Comparison of ENCODE assay signal across 14 cellular contexts in the genomic region with DNA sequence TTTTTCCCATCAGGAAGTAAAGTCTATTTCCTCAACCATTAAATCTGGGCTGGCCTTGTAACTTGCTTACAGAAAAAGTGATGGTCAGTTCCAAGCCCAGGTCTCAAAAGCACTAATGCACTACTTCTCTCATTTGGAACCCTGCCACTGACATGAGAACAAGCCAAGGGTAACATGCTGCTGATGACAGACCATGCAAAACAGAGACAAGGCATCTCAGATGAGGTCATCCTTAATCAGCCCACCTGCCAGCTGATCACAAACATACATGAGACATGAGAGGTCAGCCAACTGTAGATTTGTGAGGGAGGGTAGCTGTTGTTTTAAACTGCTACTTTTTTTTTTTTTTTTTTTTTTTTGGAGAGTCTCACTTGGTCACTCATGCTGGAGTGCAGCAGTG. TPM values are rescaled to one million over a fixed set of nuclear protein-coding genes. Genes with fewer than 3 reads are reported as not detected.
DNase-seq lines count a peak whose midpoint lies in the region; ATAC-seq and TF ChIP-seq lines count a peak whose summit lies in the region.
"Had no signal": no experiment of that assay in that cellular context is flagged by ENCODE, and none has a peak within 500 bp of the region (broad histone marks: within the 10 kb centered on the region; RNA-seq: fewer than 3 reads in every experiment).

No MANE protein-coding gene starts in this region.

- no peaks in the 10 kb centered on the region for H3K79me2 ChIP-seq in trophoblast cell (ENCODE audit: control insufficient read depth, insufficient read depth, low read length, poor library complexity)

- H3K4me3 ChIP-seq in IMR-90 (ENCODE audit: insufficient read depth, low read depth, low read length) (no peak overlapping the region), body of pancreas (no peak overlapping the region), trophoblast cell (ENCODE audit: low read depth, low read length) (no peak overlapping the region), mesenchymal stem cell (ENCODE audit: insufficient read depth in 1 of 2, low read depth in 1 of 2, low read length in 2 of 2) (no peak overlapping the region)
- H3K4me3 ChIP-seq: left ventricle myocardium inferior had no signal

- ATAC-seq in IMR-90 (ENCODE audit: low read depth) = no peak
- ATAC-seq in body of pancreas = peak; percentile 12
- ATAC-seq in HG02870 (IDR thresholded peaks at IDR 0.05; ENCODE audit: unreplicated experiment) = no peak

- H3K79me1 ChIP-seq in IMR-90 (ENCODE audit: low read depth in 1 of 2, low read length in 2 of 2) (no peaks in the 10 kb centered on the region), trophoblast cell (ENCODE audit: low read length) (no peaks in the 10 kb centered on the region), mesenchymal stem cell (replicated peaks; ENCODE audit: low read length, poor library complexity, severe bottlenecking) (no peaks in the 10 kb centered on the region)

- H4K8ac ChIP-seq in IMR-90 (ENCODE audit: low read depth in 2 of 2, low read length in 2 of 2) (no peak overlapping the region), trophoblast cell (ENCODE audit: low read depth, low read length) (no peak overlapping the region), mesenchymal stem cell (ENCODE audit: low read length) (no peak overlapping the region)

- H3K4me1 ChIP-seq in IMR-90 (ENCODE audit: control insufficient read depth, insufficient read depth, low read length) (peaks cover 4% of the 10 kb centered on the region; the same call in 1 of the 2 replicates), body of pancreas (no peaks in the 10 kb centered on the region), trophoblast cell (ENCODE audit: control insufficient read depth in 1 of 2, insufficient read depth in 2 of 2, low read length in 2 of 2) (no peaks in the 10 kb centered on the region), mesenchymal stem cell (ENCODE audit: control insufficient read depth, insufficient read depth, low read depth, low read length) (no peaks in the 10 kb centered on the region)

- H2AK5ac ChIP-seq in IMR-90 (ENCODE audit: low read depth, low read length) (no peak overlapping the region), trophoblast cell (ENCODE audit: low read length) (no peak overlapping the region), mesenchymal stem cell (ENCODE audit: low read length, severe bottlenecking) (no peak overlapping the region)

- H2BK12ac ChIP-seq in trophoblast cell (ENCODE audit: low read length) = no peak overlapping the region
- H2BK12ac ChIP-seq in mesenchymal stem cell (ENCODE audit: low read length in 2 of 2) = no peak overlapping the region

- CTCF ChIA-PET in IMR-90 (lab: Yijun Ruan, JAX) = interaction anchor here (0.6 kb wide), 2 partner anchors 12 to 242 kb away, joined by 4 to 5 read pairs; no protein-coding TSS in a partner anchor

- no peak overlapping the region for H2AFZ ChIP-seq in IMR-90 (replicated peaks; ENCODE audit: low read length, poor library complexity)
- H2AFZ ChIP-seq in trophoblast cell (ENCODE audit: insufficient read depth, low read length, poor library complexity) = no peak overlapping the region
- H2AFZ ChIP-seq in mesenchymal stem cell (ENCODE audit: low read depth, low read length) = no peak overlapping the region

- TF ChIP-seq POLR2A in IMR-90 (IDR thresholded peaks at IDR 0.05; ENCODE audit: low read depth, low read length) (no peak), body of pancreas (IDR thresholded peaks at IDR 0.05) (no peak)

- H3K23ac ChIP-seq in IMR-90 (ENCODE audit: low read depth, low read length) (no peak overlapping the region), trophoblast cell (ENCODE audit: low read length) (no peak overlapping the region), mesenchymal stem cell (ENCODE audit: low read length in 2 of 2) (no peak overlapping the region)

- intact Hi-C loops in IMR-90 (cut with micrococcal nuclease) = no loop called here
- intact Hi-C loops in body of pancreas (cut with DNase I) = no loop called here

- no peak overlapping the region for H2BK20ac ChIP-seq in IMR-90 (ENCODE audit: low read depth, low read length)

- TF ChIP-seq CTCF in IMR-90 (conservative IDR thresholded peaks at IDR 0.05; ENCODE audit: low read depth, low read length) = no peak
- TF ChIP-seq CTCF in body of pancreas (IDR thresholded peaks at IDR 0.05) = no peak

- no peak for TF ChIP-seq RAD21 in IMR-90 (IDR thresholded peaks at IDR 0.05; ENCODE audit: low read length)

- H3K9ac ChIP-seq in IMR-90 (ENCODE audit: low read depth, low read length) (no peak overlapping the region), trophoblast cell (ENCODE audit: low read length) (no peak overlapping the region), mesenchymal stem cell (ENCODE audit: low read length) (no peak overlapping the region)

- H3K9me1 ChIP-seq in IMR-90 (ENCODE audit: insufficient read depth, low read length) = 0 out of 2 replicates have a peak, but pooled peaks cover 4% of the 10 kb centered on the region

- H3K4me2 ChIP-seq in IMR-90 (ENCODE audit: low read depth, low read length) (no peak overlapping the region), trophoblast cell (ENCODE audit: low read length) (no peak overlapping the region), mesenchymal stem cell (ENCODE audit: low read length, poor library complexity, severe bottlenecking) (no peak overlapping the region)

- peak; percentile 68 for DNase-seq in DMS53 (lab: John Stamatoyannopoulos, UW)
- peak; percentile 77 for DNase-seq in IMR-90
- peak in 3 of 4 donors; percentile 18 to 25 (median 24) for DNase-seq in body of pancreas
- peak; percentile 45 for DNase-seq in left kidney (ENCODE audit: low read depth, low spot score)
- DNase-seq in COLO829 (ENCODE audit: low spot score) = no peak
- DNase-seq in trophoblast cell = no peak
- DNase-seq in mesenchymal stem cell = no peak
- DNase-seq: activated CD4-positive, alpha-beta T cell treated with anti-CD3 and anti-CD28 coated beads for 4 hours; central memory CD4-positive, alpha-beta T cell; HFFc6; left ventricle myocardium inferior; stimulated activated CD4-positive, alpha-beta T cell treated with anti-CD3 and anti-CD28 coated beads, Interleukin-15, amount 100 ng/mL, for 24 hours; T-helper 1 cell had no signal

- dilution Hi-C loops in IMR-90 (cut with HindIII; ENCODE audit: low sequenced_read_pairs, unreplicated experiment) = no loop called here

- no peak overlapping the region for H4K91ac ChIP-seq in IMR-90 (ENCODE audit: insufficient read depth, low read depth, low read length)
- no peak overlapping the region for H4K91ac ChIP-seq in trophoblast cell (ENCODE audit: low read depth, low read length)
- no peak overlapping the region for H4K91ac ChIP-seq in mesenchymal stem cell (ENCODE audit: low read length)

- H4K5ac ChIP-seq in IMR-90 (ENCODE audit: low read depth, low read length) = no peak overlapping the region

- H3K4ac ChIP-seq in IMR-90 (ENCODE audit: low read depth, low read length) (no peak overlapping the region), trophoblast cell (ENCODE audit: low read depth, low read length) (no peak overlapping the region), mesenchymal stem cell (ENCODE audit: low read depth in 1 of 2, low read length in 2 of 2) (no peak overlapping the region)

- no peak overlapping the region for H3K27ac ChIP-seq in IMR-90 (ENCODE audit: insufficient read depth, low read length)
- no peak overlapping the region for H3K27ac ChIP-seq in body of pancreas
- H3K27ac ChIP-seq in trophoblast cell (ENCODE audit: low read depth, low read length) = no peak overlapping the region
- no peak overlapping the region for H3K27ac ChIP-seq in mesenchymal stem cell (ENCODE audit: low read length, poor library complexity, severe bottlenecking)
- H3K27ac ChIP-seq: left ventricle myocardium inferior had no signal

- no peaks in the 10 kb centered on the region for H4K20me1 ChIP-seq in IMR-90 (ENCODE audit: insufficient read depth, low read length)

- no TSS peak for BruUV-seq in IMR-90 (replicated peaks; lab: Mats Ljungman, UMichigan)

- H3K56ac ChIP-seq in IMR-90 (ENCODE audit: extremely low read depth, insufficient read depth, low read length) = no peak overlapping the region

- H3K18ac ChIP-seq in IMR-90 (ENCODE audit: low read depth, low read length) = no peak overlapping the region
- H3K18ac ChIP-seq in trophoblast cell (ENCODE audit: low read length) = no peak overlapping the region
- no peak overlapping the region for H3K18ac ChIP-seq in mesenchymal stem cell (ENCODE audit: low read depth in 1 of 2, low read length in 2 of 2)

- H2BK5ac ChIP-seq in IMR-90 (ENCODE audit: low read depth, low read length, poor library complexity, severe bottlenecking) (no peak overlapping the region), trophoblast cell (ENCODE audit: low read depth, low read length, poor library complexity) (no peak overlapping the region), mesenchymal stem cell (ENCODE audit: low read depth, low read length, poor library complexity, severe bottlenecking) (no peak overlapping the region)

- H3K36me3 ChIP-seq in IMR-90 (ENCODE audit: control insufficient read depth, insufficient read depth, low read length) = peaks cover 7% of the 10 kb centered on the region
- peaks cover 0 to 13% of the 10 kb centered on the region in 2 donors for H3K36me3 ChIP-seq in body of pancreas (replicated peaks in 1 of 2; ENCODE audit: insufficient read depth in 1 of 2, low read depth in 2 of 2)
- no peaks in the 10 kb centered on the region for H3K36me3 ChIP-seq in trophoblast cell (ENCODE audit: control insufficient read depth in 1 of 2, insufficient read depth in 2 of 2, low read length in 2 of 2)
- H3K36me3 ChIP-seq in mesenchymal stem cell (ENCODE audit: control insufficient read depth in 1 of 2, insufficient read depth in 2 of 2, low read depth in 1 of 2, low read length in 2 of 2) = peaks cover 6 to 36% of the 10 kb centered on the region in 2 experiments

- no peaks in the 10 kb centered on the region for H3K27me3 ChIP-seq in IMR-90 (ENCODE audit: control insufficient read depth, insufficient read depth, low read length)
- H3K27me3 ChIP-seq in body of pancreas = no peaks in the 10 kb centered on the region
- H3K27me3 ChIP-seq in trophoblast cell (ENCODE audit: insufficient read depth, low read length) = no peaks in the 10 kb centered on the region
- H3K27me3 ChIP-seq in mesenchymal stem cell (ENCODE audit: control insufficient read depth in 1 of 2, insufficient read depth in 1 of 2, low read length in 2 of 2) = no peaks in the 10 kb centered on the region

- H3K9me3 ChIP-seq in IMR-90 (ENCODE audit: control insufficient read depth, insufficient read depth, low read length) (no peaks in the 10 kb centered on the region), body of pancreas (no peaks in the 10 kb centered on the region), trophoblast cell (ENCODE audit: insufficient read depth, low read depth, low read length) (no peaks in the 10 kb centered on the region), mesenchymal stem cell (ENCODE audit: control insufficient read depth, low read length) (no peaks in the 10 kb centered on the region)
- H3K9me3 ChIP-seq: left ventricle myocardium inferior had no signal

- POLR2A ChIA-PET in IMR-90 (lab: Charles Lee; ENCODE audit: unreplicated experiment) = no interaction called here

- no peak overlapping the region for H2BK120ac ChIP-seq in IMR-90 (ENCODE audit: low read depth, low read length)
- H2BK120ac ChIP-seq in trophoblast cell (ENCODE audit: insufficient read depth, low read length, poor library complexity) = no peak overlapping the region
- H2BK120ac ChIP-seq in mesenchymal stem cell (ENCODE audit: low read depth, low read length) = no peak overlapping the region

- in situ Hi-C loops in IMR-90 (cut with MboI; ENCODE audit: low sequenced_read_pairs) = no loop called here

- no peak overlapping the region for H3K14ac ChIP-seq in IMR-90 (replicated peaks; ENCODE audit: low read depth, low read length)
- H3K14ac ChIP-seq in trophoblast cell (ENCODE audit: low read length) = no peak overlapping the region
- H3K14ac ChIP-seq in mesenchymal stem cell (ENCODE audit: low read length in 2 of 2) = no peak overlapping the region

- H2AK9ac ChIP-seq in IMR-90 (replicated peaks; ENCODE audit: low read depth, low read length, poor library complexity) = no peak overlapping the region

- H2BK15ac ChIP-seq in IMR-90 (ENCODE audit: low read depth, low read length) (no peak overlapping the region), mesenchymal stem cell (ENCODE audit: low read depth, poor library complexity, severe bottlenecking) (no peak overlapping the region)

- H4K12ac ChIP-seq in trophoblast cell (ENCODE audit: low read depth, low read length) = no peak overlapping the region

RNA-seq across cellular contexts. Expression of a gene that starts 16.2 kb away (rescaled TPM):
- 141 and 248 TPM in 2 replicates for total RNA-seq in IMR-90 (2012; rRNA removed)
- polyA plus RNA-seq in IMR-90 (2012; rRNA removed) = 49.7 and 67.0 TPM in 2 replicates
- 12.1 and 14.3 TPM in 2 replicates for polyA plus RNA-seq in IMR-90 (2012; cell fraction: cytosol; rRNA removed)
- polyA plus RNA-seq in IMR-90 (2012; cell fraction: nucleus; rRNA removed; ENCODE audit: low replicate concordance) = 4.4 and 27.8 TPM in 2 replicates
- 10 to 100 TPM; 18.8 to 45.4 TPM for total RNA-seq in body of pancreas
- 63.9 and 65.5 TPM in 2 replicates for polyA plus RNA-seq in trophoblast cell (2013)
- 78.9 TPM for polyA plus RNA-seq in mesenchymal stem cell (2013, experiment 1 of 2)
- 82.7 TPM for polyA plus RNA-seq in mesenchymal stem cell (2013, experiment 2 of 2)

RNA-seq across cellular contexts. Expression of a gene that starts 31.2 kb away (rescaled TPM):
- total RNA-seq in IMR-90 (2012; rRNA removed) (27.6 and 30.8 TPM in 2 replicates), body of pancreas (10 to 100 TPM; 17.5 to 33.7 TPM)
- 8.8 and 12.6 TPM in 2 replicates for polyA plus RNA-seq in IMR-90 (2012; rRNA removed)
- polyA plus RNA-seq in IMR-90 (2012; cell fraction: cytosol; rRNA removed) = 2.5 and 2.9 TPM in 2 replicates
- polyA plus RNA-seq in IMR-90 (2012; cell fraction: nucleus; rRNA removed; ENCODE audit: low replicate concordance) = 5.8 and 30.1 TPM in 2 replicates
- polyA plus RNA-seq in trophoblast cell (2013) = 4.2 and 5.1 TPM in 2 replicates
- 4.8 TPM for polyA plus RNA-seq in mesenchymal stem cell (2013, experiment 1 of 2)
- polyA plus RNA-seq in mesenchymal stem cell (2013, experiment 2 of 2) = 4.6 TPM

RNA-seq across cellular contexts. Expression of a gene that starts 31.4 kb away (rescaled TPM):
- total RNA-seq in IMR-90 (2012; rRNA removed) = 44.8 and 58.6 TPM in 2 replicates
- 4.4 and 5.1 TPM in 2 replicates for polyA plus RNA-seq in IMR-90 (2012; rRNA removed)
- 0.62 and 0.97 TPM in 2 replicates for polyA plus RNA-seq in IMR-90 (2012; cell fraction: cytosol; rRNA removed)
- 0.75 and 6.8 TPM in 2 replicates for polyA plus RNA-seq in IMR-90 (2012; cell fraction: nucleus; rRNA removed; ENCODE audit: low replicate concordance)
- 10 to 100 TPM in 1 of 2 donors, 1 to 10 TPM in 1; 7.3 to 14.8 TPM for total RNA-seq in body of pancreas
- polyA plus RNA-seq in trophoblast cell (2013) = 5.6 and 5.7 TPM in 2 replicates
- 7.1 TPM for polyA plus RNA-seq in mesenchymal stem cell (2013, experiment 1 of 2)
- 5.8 TPM for polyA plus RNA-seq in mesenchymal stem cell (2013, experiment 2 of 2)

RNA-seq across cellular contexts. Expression of a gene that starts 45.9 kb away (rescaled TPM):
- total RNA-seq in IMR-90 (2012; rRNA removed) = 21.0 and 29.7 TPM in 2 replicates
- polyA plus RNA-seq in IMR-90 (2012; rRNA removed) = 6.1 and 8.7 TPM in 2 replicates
- 3.1 and 4.4 TPM in 2 replicates for polyA plus RNA-seq in IMR-90 (2012; cell fraction: cytosol; rRNA removed)
- polyA plus RNA-seq in IMR-90 (2012; cell fraction: nucleus; rRNA removed; ENCODE audit: low replicate concordance) = 1.6 and 7.0 TPM in 2 replicates
- 10 to 100 TPM; 19.2 to 23.4 TPM for total RNA-seq in body of pancreas
- 5.0 and 5.5 TPM in 2 replicates for polyA plus RNA-seq in trophoblast cell (2013)
- 8.9 TPM for polyA plus RNA-seq in mesenchymal stem cell (2013, experiment 1 of 2)
- 10.1 TPM for polyA plus RNA-seq in mesenchymal stem cell (2013, experiment 2 of 2)

Comparison
In these comparisons a context has a peak if more than half of its experiments do, and no peak if none do; other contexts are left out.
1. DNase-seq: peak in DMS53 (single experiment), IMR-90 (single experiment), body of pancreas (3 of 4) and left kidney (single experiment); none in COLO829 (single experiment), trophoblast cell (0 of 2) and mesenchymal stem cell (single experiment).